In genomic region chr12:3564861-3565260, GRCh38 we compare ENCODE assay signal across 20 cellular contexts.
A peak's percentile ranks its signal among the peaks of the same experiment; 100 is the strongest.
DNase-seq lines count a peak whose midpoint lies in the region; FAIRE-seq and TF ChIP-seq lines count a peak whose summit lies in the region.
"Had no signal": no experiment of that assay in that cellular context is flagged by ENCODE, and none has a peak within 500 bp of the region (broad histone marks: within the 10 kb centered on the region; RNA-seq: fewer than 3 reads in every experiment).

No MANE protein-coding gene starts in this region.

- H2AFZ ChIP-seq in smooth muscle cell (ENCODE audit: low read depth), result no peak overlapping the region

- H3K36me3 ChIP-seq in ascending aorta (no peaks in the 10 kb centered on the region), smooth muscle cell (ENCODE audit: low read depth) (no peaks in the 10 kb centered on the region)
- H3K36me3 ChIP-seq: HAP-1 had no signal

- 95% methylated on average over 1 of the region's 1 CpG for WGBS in smooth muscle cell (ENCODE audit: low lambda C conversion rate)

- H3K4me3 ChIP-seq in fibroblast of villous mesenchyme (ENCODE audit: low read depth, low read length) (no peak overlapping the region), ascending aorta (no peak overlapping the region), smooth muscle cell (no peak overlapping the region)
- H3K4me3 ChIP-seq: A549, HAP-1 had no signal

- DNase-seq in Caki2 (ENCODE audit: low read depth), result peak; percentile 15
- peak; percentile 5 for DNase-seq in RCC 7860 (ENCODE audit: low spot score)
- peak; percentile 6 for DNase-seq in fibroblast of villous mesenchyme (ENCODE audit: low read depth)
- peak; percentile 3 for DNase-seq in renal cortical epithelial cell (ENCODE audit: low read depth)
- DNase-seq in ascending aorta (ENCODE audit: low spot score in 2 of 2), result no peak
- DNase-seq in NCI-H2227 (lab: John Stamatoyannopoulos, UW; ENCODE audit: unreplicated experiment), result no peak
- DNase-seq in smooth muscle cell (lab: John Stamatoyannopoulos, UW; ENCODE audit: unreplicated experiment), result no peak
- DNase-seq: AML-193, DMS153, DMS79, GF-D8, IMR-90 had no signal

- in situ Hi-C loops in Caki2 (cut with HindIII; ENCODE audit: low pct_unique_long_range_greater_than_20kb, low sequenced_read_pairs), result no loop called here

- no peaks in the 10 kb centered on the region for H3K9me3 ChIP-seq in ascending aorta
- no peaks in the 10 kb centered on the region for H3K9me3 ChIP-seq in smooth muscle cell (replicated peaks; ENCODE audit: low read depth)
- H3K9me3 ChIP-seq: HAP-1 had no signal

- TF ChIP-seq CTCF in fibroblast of villous mesenchyme (IDR thresholded peaks at IDR 0.05; ENCODE audit: insufficient read depth, low read depth, low read length) (no peak), ascending aorta (IDR thresholded peaks at IDR 0.05) (no peak), smooth muscle cell (IDR thresholded peaks at IDR 0.05; ENCODE audit: borderline replicate concordance, insufficient read depth, poor library complexity, severe bottlenecking) (no peak)

- no peaks in the 10 kb centered on the region for H3K79me2 ChIP-seq in smooth muscle cell (ENCODE audit: low read depth)

- FAIRE-seq in RCC 7860 (lab: Jason Lieb, UNC), result no peak
- FAIRE-seq: A549, GM19239, HTR-8/SVneo had no signal

- H3K27me3 ChIP-seq in ascending aorta (no peaks in the 10 kb centered on the region), smooth muscle cell (ENCODE audit: low read depth) (peaks cover 31% of the 10 kb centered on the region)

- no peaks in the 10 kb centered on the region for H4K20me1 ChIP-seq in smooth muscle cell (ENCODE audit: low read depth)

- intact Hi-C loops in ascending aorta (cut with DNase I), result no loop called here

- no peaks in the 10 kb centered on the region for H3F3A ChIP-seq in smooth muscle cell (ENCODE audit: low read depth)

- H3K4me1 ChIP-seq in ascending aorta (no peaks in the 10 kb centered on the region), smooth muscle cell (ENCODE audit: low read depth) (no peaks in the 10 kb centered on the region)
- H3K4me1 ChIP-seq: A549, Caco-2, HAP-1 had no signal

- H3K27ac ChIP-seq in ascending aorta (no peak overlapping the region), smooth muscle cell (ENCODE audit: low read depth) (no peak overlapping the region)
- H3K27ac ChIP-seq: 22Rv1, A549, C4-2B, HL-60 had no signal

- no peak overlapping the region for H3K4me2 ChIP-seq in smooth muscle cell
- H3K4me2 ChIP-seq: A549 had no signal

- no peak overlapping the region for H3K9ac ChIP-seq in smooth muscle cell (ENCODE audit: low read depth)

Comparison
In these comparisons a context has a peak if more than half of its experiments do, and no peak if none do; other contexts are left out.
1. DNase-seq: peak in Caki2 (single experiment), RCC 7860 (single experiment), fibroblast of villous mesenchyme (single experiment) and renal cortical epithelial cell (single experiment); none in ascending aorta (0 of 2), NCI-H2227 (single experiment) and smooth muscle cell (single experiment).